In the genomic region with DNA sequence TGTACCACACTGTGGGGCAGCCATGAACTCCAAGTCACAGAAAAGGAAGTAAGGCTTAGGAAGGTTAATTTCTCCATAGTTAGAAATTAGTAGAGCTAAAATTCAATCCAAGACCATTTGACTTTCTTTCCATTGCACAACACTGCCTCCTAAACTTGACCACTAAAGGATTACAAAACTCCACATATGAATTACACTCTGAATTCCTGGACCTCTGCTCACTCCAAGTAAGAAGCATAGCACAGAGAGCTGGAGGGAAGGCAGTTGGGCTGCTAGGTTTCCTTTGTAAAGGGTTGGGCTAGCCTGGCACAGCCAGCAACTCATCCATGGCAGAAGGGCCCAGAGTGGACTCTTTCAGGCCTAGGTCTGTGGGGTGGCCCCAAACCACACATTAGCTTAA, we compare ENCODE assay signal across 14 cellular contexts.
DNase-seq lines count a peak whose midpoint lies in the region; ATAC-seq, FAIRE-seq and TF ChIP-seq lines count a peak whose summit lies in the region.
"Had no signal": no experiment of that assay in that cellular context is flagged by ENCODE, and none has a peak within 500 bp of the region (broad histone marks: within the 10 kb centered on the region; RNA-seq: fewer than 3 reads in every experiment).

No MANE protein-coding gene starts in this region.

- H3K27ac ChIP-seq in mammary epithelial cell (ENCODE audit: insufficient read depth, low read depth, low read length) (no peak overlapping the region), right lobe of liver (peak overlapping the region; percentile 60 to 82 (median 75))
- H3K27ac ChIP-seq: neural progenitor cell, SK-N-MC had no signal

- DNase-seq in AG08395 (ENCODE audit: low spot score) (peak; percentile 83), M059J (ENCODE audit: low read depth) (peak; percentile 88), mammary epithelial cell (peak; percentile 68), right lobe of liver (no peak), ACHN (no peak), COLO668 (lab: John Stamatoyannopoulos, UW; ENCODE audit: unreplicated experiment) (no peak), D721Med (ENCODE audit: insufficient read length, low spot score) (no peak)
- DNase-seq: CD8-positive, alpha-beta memory T cell; central memory CD4-positive, alpha-beta T cell; GOT3; NCI-H2029 had no signal

- peaks cover 37% of the 10 kb centered on the region for H3K79me2 ChIP-seq in mammary epithelial cell (ENCODE audit: insufficient read depth, low read length)

- H2AFZ ChIP-seq in mammary epithelial cell (ENCODE audit: low read depth, low read length): no peak overlapping the region
- H2AFZ ChIP-seq: neural progenitor cell had no signal

- H3K9ac ChIP-seq in mammary epithelial cell (ENCODE audit: insufficient read depth, low read length): no peak overlapping the region
- H3K9ac ChIP-seq: neural progenitor cell had no signal

- H3K27me3 ChIP-seq in mammary epithelial cell (ENCODE audit: insufficient read depth, low read length) (no peaks in the 10 kb centered on the region), right lobe of liver (no peaks in the 10 kb centered on the region)
- H3K27me3 ChIP-seq: neural progenitor cell had no signal

- dilution Hi-C loops in mammary epithelial cell (cut with HindIII; ENCODE audit: low sequenced_read_pairs): no loop called here

- peaks cover 25% of the 10 kb centered on the region for H3K4me1 ChIP-seq in mammary epithelial cell (ENCODE audit: insufficient read depth, low read length)
- peaks cover 0 to 68% (median 30%) of the 10 kb centered on the region in 4 donors for H3K4me1 ChIP-seq in right lobe of liver
- H3K4me1 ChIP-seq: neural progenitor cell had no signal

- H3K4me3 ChIP-seq in mammary epithelial cell (replicated peaks in 1 of 3; ENCODE audit: insufficient read depth in 1 of 3, low read depth in 2 of 3, low read length in 3 of 3) (no peak overlapping the region), right lobe of liver (no peak overlapping the region)
- H3K4me3 ChIP-seq: neural progenitor cell, SK-N-MC had no signal

- no peak overlapping the region for H3K4me2 ChIP-seq in mammary epithelial cell (ENCODE audit: insufficient read depth, low read depth, low read length)
- H3K4me2 ChIP-seq: neural progenitor cell had no signal

- ATAC-seq in right lobe of liver: peak; percentile 29 to 61 (median 47)
- ATAC-seq in activated CD4-positive, CD25-positive, alpha-beta regulatory T cell treated with anti-CD3 and anti-CD28 coated beads, Interleukin-2, amount 50 U/mL, for 24 hours: no peak

- intact Hi-C loops in mammary epithelial cell (cut with micrococcal nuclease): loop anchor here (5.0 to 10.0 kb wide), 2 partner anchors 133 to 325 kb away; a partner anchor contains a TSS
- intact Hi-C loops in right lobe of liver (cut with DNase I): no loop called here

- no peaks in the 10 kb centered on the region for H4K20me1 ChIP-seq in mammary epithelial cell (ENCODE audit: insufficient read depth, low read length)

- TSS peak; percentile 13 for BruUV-seq in mammary epithelial cell (replicated peaks; lab: Mats Ljungman, UMichigan)

- FAIRE-seq in D721Med (lab: Jason Lieb, UNC): no peak

- TF ChIP-seq POLR2A in right lobe of liver (IDR thresholded peaks at IDR 0.05): no peak

- TF ChIP-seq CTCF in mammary epithelial cell (conservative IDR thresholded peaks at IDR 0.05 in 1 of 2, IDR thresholded peaks at IDR 0.05 in 1 of 2; ENCODE audit: extremely low read depth in 1 of 2, insufficient read depth in 1 of 2, low read depth in 1 of 2, low read length in 2 of 2) (no peak), right lobe of liver (IDR thresholded peaks at IDR 0.05) (no peak), D721Med (IDR thresholded peaks at IDR 0.05; ENCODE audit: insufficient read depth, missing control alignments) (no peak)

- in situ Hi-C loops in mammary epithelial cell (cut with MboI; ENCODE audit: low sequenced_read_pairs in 2 of 2): no loop called here
- in situ Hi-C loops in ACHN (cut with HindIII; ENCODE audit: low pct_ligation_motif_present, low pct_unique_long_range_greater_than_20kb, low sequenced_read_pairs): no loop called here

- H3K9me3 ChIP-seq in mammary epithelial cell (replicated peaks; ENCODE audit: insufficient read depth, low read length) (no peaks in the 10 kb centered on the region), right lobe of liver (no peaks in the 10 kb centered on the region)

- CTCF ChIA-PET in mammary epithelial cell (lab: Charles Lee; ENCODE audit: low non-redundant PET): interaction anchor here (0.6 kb wide), 1 partner anchor 191 kb away, joined by 3 read pairs; no protein-coding TSS in a partner anchor

- H3K36me3 ChIP-seq in mammary epithelial cell (ENCODE audit: insufficient read depth, low read length): peaks cover 8% of the 10 kb centered on the region
- H3K36me3 ChIP-seq in right lobe of liver: peaks cover 0 to 3% (median 0%) of the 10 kb centered on the region in 4 donors
- H3K36me3 ChIP-seq: neural progenitor cell had no signal

Comparison
In these comparisons a context has a peak if more than half of its experiments do, and no peak if none do; other contexts are left out.
1. DNase-seq: peak in AG08395 (single experiment), M059J (single experiment) and mammary epithelial cell (single experiment); none in right lobe of liver (0 of 3), ACHN (single experiment), COLO668 (single experiment) and D721Med (single experiment).
2. ATAC-seq: peak in right lobe of liver (4 of 4); none in activated CD4-positive, CD25-positive, alpha-beta regulatory T cell treated with anti-CD3 and anti-CD28 coated beads, Interleukin-2, amount 50 U/mL, for 24 hours (0 of 2).